Comparison of ENCODE assay signal across 10 cellular contexts in the genomic region with DNA sequence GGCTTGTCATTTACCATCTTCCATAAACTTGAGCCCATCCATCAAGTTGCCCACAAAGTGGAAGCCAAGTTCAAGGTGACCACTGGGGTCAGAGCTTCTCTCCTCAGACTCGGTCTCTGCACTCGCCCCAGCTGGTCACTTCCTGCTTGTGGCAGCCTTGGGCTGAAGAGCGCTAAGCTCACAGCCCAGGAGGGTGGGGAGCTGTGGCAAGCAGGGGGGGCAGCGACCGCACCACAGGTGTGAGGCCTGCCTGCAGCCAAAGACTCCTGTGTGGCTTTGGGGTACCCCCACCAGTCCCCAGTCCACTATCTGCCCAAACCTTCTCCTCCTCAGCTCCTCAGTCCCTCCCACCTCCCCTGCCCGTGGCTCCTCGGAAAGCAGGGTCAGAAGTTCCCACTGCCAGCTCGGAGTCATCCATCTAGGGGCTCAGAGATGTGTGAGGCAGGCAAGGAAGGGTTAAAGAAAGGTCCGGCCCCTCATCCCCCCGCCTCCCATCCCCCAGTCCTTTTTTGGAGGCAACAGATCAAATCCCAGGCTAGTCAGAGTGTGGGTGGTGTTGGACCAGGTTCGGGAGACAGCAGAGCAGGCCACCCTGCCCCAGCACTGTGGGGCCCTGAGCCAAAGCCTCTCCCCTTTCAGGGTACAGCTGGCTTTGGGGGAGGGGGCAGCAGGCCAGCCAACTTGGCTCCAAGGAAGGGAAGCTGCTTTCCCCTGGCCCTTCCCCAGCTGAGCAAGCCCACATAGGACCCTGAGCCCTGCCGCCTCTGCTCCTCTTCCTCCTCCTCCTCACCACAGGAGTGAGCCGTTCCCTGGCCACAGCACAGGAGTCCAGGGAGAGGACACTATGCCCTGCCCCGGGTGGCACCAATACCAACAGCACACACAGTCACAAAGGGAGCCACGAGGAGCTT. TPM values are rescaled to one million over a fixed set of nuclear protein-coding genes. Genes with fewer than 3 reads are reported as not detected.
A peak's percentile ranks its signal among the peaks of the same experiment; 100 is the strongest.
DNase-seq lines count a peak whose midpoint lies in the region; ATAC-seq and TF ChIP-seq lines count a peak whose summit lies in the region.
"Had no signal": no experiment of that assay in that cellular context is flagged by ENCODE, and none has a peak within 500 bp of the region (broad histone marks: within the 10 kb centered on the region; RNA-seq: fewer than 3 reads in every experiment).

No MANE protein-coding gene starts in this region.

- peak overlapping the region; percentile 64 for H3K27ac Mint-ChIP-seq in mesothelial cell of epicardium

- no peak for TF ChIP-seq POLR2A in esophagus muscularis mucosa (IDR thresholded peaks at IDR 0.05; ENCODE audit: low read depth)

- 30% methylated on average over 9 of the region's 15 CpGs for WGBS in esophagus muscularis mucosa

- H3K4me1 ChIP-seq in esophagus muscularis mucosa, result peaks cover 48 to 87% (median 81%) of the 10 kb centered on the region in 4 donors
- peaks cover 66% of the 10 kb centered on the region for H3K4me1 ChIP-seq in upper lobe of right lung

- TF ChIP-seq CTCF in esophagus muscularis mucosa (IDR thresholded peaks at IDR 0.05) (no peak), mesothelial cell of epicardium (IDR thresholded peaks at IDR 0.05; ENCODE audit: unreplicated experiment) (no peak), upper lobe of right lung (IDR thresholded peaks at IDR 0.05) (no peak)

- H3K27ac ChIP-seq in esophagus muscularis mucosa (replicated peaks in 1 of 4) (peak overlapping the region; percentile 65 to 77 (median 73)), upper lobe of right lung (peak overlapping the region; percentile 36)

- ATAC-seq in upper lobe of right lung, result no peak
- no peak for ATAC-seq in GM21723 (IDR thresholded peaks at IDR 0.05; ENCODE audit: unreplicated experiment)
- ATAC-seq in GM21529 (IDR thresholded peaks at IDR 0.05; ENCODE audit: unreplicated experiment), result no peak

- no peak overlapping the region for H3K4me3 Mint-ChIP-seq in mesothelial cell of epicardium
- H3K4me3 Mint-ChIP-seq: activated naive CD4-positive, alpha-beta T cell treated with anti-CD3 and anti-CD28 coated beads for 36 hours had no signal

- intact Hi-C loops in esophagus muscularis mucosa (cut with DNase I) (loop anchor here (5.0 kb wide), 2 partner anchors 149 to 174 kb away; no protein-coding TSS in a partner anchor), upper lobe of right lung (cut with DNase I) (no loop called here)

- H3K9me3 Mint-ChIP-seq in mesothelial cell of epicardium, result no peaks in the 10 kb centered on the region
- H3K9me3 Mint-ChIP-seq: activated naive CD4-positive, alpha-beta T cell treated with anti-CD3 and anti-CD28 coated beads for 36 hours had no signal

- H3K36me3 ChIP-seq in esophagus muscularis mucosa, result peaks cover 16 to 45% (median 42%) of the 10 kb centered on the region in 4 donors
- peaks cover 28% of the 10 kb centered on the region for H3K36me3 ChIP-seq in upper lobe of right lung

- H3K4me3 ChIP-seq in esophagus muscularis mucosa, result no peak overlapping the region
- H3K4me3 ChIP-seq in upper lobe of right lung, result no peak overlapping the region

- H3K27me3 Mint-ChIP-seq in mesothelial cell of epicardium (ENCODE audit: low read depth), result no peaks in the 10 kb centered on the region

- peaks cover 11% of the 10 kb centered on the region for H3K36me3 Mint-ChIP-seq in mesothelial cell of epicardium

- peak; percentile 15 for DNase-seq in NCI-H1694 treated with DMSO at 0.1 percent for 48 hours (lab: John Stamatoyannopoulos, UW)
- no peak for DNase-seq in NCI-H1694 (lab: John Stamatoyannopoulos, UW)
- DNase-seq in esophagus muscularis mucosa (ENCODE audit: extremely low spot score), result no peak
- DNase-seq in mesothelial cell of epicardium (ENCODE audit: low spot score in 2 of 2, unreplicated experiment in 2 of 2), result no peak
- no peak for DNase-seq in upper lobe of right lung
- no peak for DNase-seq in COR-L47 (lab: John Stamatoyannopoulos, UW)
- DNase-seq: activated naive CD4-positive, alpha-beta T cell treated with anti-CD3 and anti-CD28 coated beads for 36 hours; MM.1S had no signal

- H3K27me3 ChIP-seq in esophagus muscularis mucosa (no peaks in the 10 kb centered on the region), upper lobe of right lung (no peaks in the 10 kb centered on the region)

- peaks cover 8% of the 10 kb centered on the region for H3K4me1 Mint-ChIP-seq in mesothelial cell of epicardium

- no peak for TF ChIP-seq EP300 in esophagus muscularis mucosa (IDR thresholded peaks at IDR 0.05)

- H3K9me3 ChIP-seq in esophagus muscularis mucosa (no peaks in the 10 kb centered on the region), upper lobe of right lung (no peaks in the 10 kb centered on the region)

RNA-seq across cellular contexts. Expression of gene CSF3, which starts 3.2 kb away (rescaled TPM):
- total RNA-seq in esophagus muscularis mucosa, result 10 to 100 TPM in 1 of 4 donors, under 1 TPM in 3; 0.32 to 19.4 (median 0.58) TPM
- total RNA-seq in mesothelial cell of epicardium, result not detected in 3 replicates
- 1.2 TPM for total RNA-seq in upper lobe of right lung
- total RNA-seq: activated naive CD4-positive, alpha-beta T cell treated with anti-CD3 and anti-CD28 coated beads for 36 hours had no signal

RNA-seq across cellular contexts. Expression of gene MED24, which starts 35.7 kb away (rescaled TPM):
- total RNA-seq in esophagus muscularis mucosa (10 to 100 TPM; 33.6 to 43.6 (median 37.4) TPM), mesothelial cell of epicardium (125 to 131 TPM (median 130 TPM) in 3 replicates), upper lobe of right lung (81.3 TPM)

RNA-seq across cellular contexts. Expression of gene PSMD3, which starts 37.9 kb away (rescaled TPM):
- 100 to 1,000 TPM in 1 of 4 donors, 10 to 100 TPM in 3; 58.1 to 117 (median 84.0) TPM for total RNA-seq in esophagus muscularis mucosa
- total RNA-seq in mesothelial cell of epicardium, result 107 to 111 TPM (median 110 TPM) in 3 replicates
- 73.6 TPM for total RNA-seq in upper lobe of right lung

RNA-seq across cellular contexts. Expression of gene THRA, which starts 44.3 kb away (rescaled TPM):
- total RNA-seq in esophagus muscularis mucosa (100 to 1,000 TPM in 2 of 4 donors, 10 to 100 TPM in 2; 69.7 to 112 (median 85.2) TPM), mesothelial cell of epicardium (42.4 to 44.3 TPM (median 43.6 TPM) in 3 replicates), upper lobe of right lung (55.6 TPM)

RNA-seq across cellular contexts. Expression of gene GSDMA, which starts 55.7 kb away (rescaled TPM):
- total RNA-seq in esophagus muscularis mucosa (under 1 TPM in 3 of 4 donors, not detected in 1; 0.11 to 0.99 (median 0.45) TPM), mesothelial cell of epicardium (not detected in 3 replicates), upper lobe of right lung (0.29 TPM)
